25 cellular contexts compared by ENCODE assay signal in genomic region chr16:48332978-48333377, GRCh38. TPM values are rescaled to one million over a fixed set of nuclear protein-coding genes. Genes with fewer than 3 reads are reported as not detected.
DNase-seq lines count a peak whose midpoint lies in the region; ATAC-seq, FAIRE-seq and TF ChIP-seq lines count a peak whose summit lies in the region.
"Had no signal": no experiment of that assay in that cellular context is flagged by ENCODE, and none has a peak within 500 bp of the region (broad histone marks: within the 10 kb centered on the region; RNA-seq: fewer than 3 reads in every experiment).

No MANE protein-coding gene starts in this region.

- H2AK9ac ChIP-seq in IMR-90 (replicated peaks; ENCODE audit: low read depth, low read length, poor library complexity) = no peak overlapping the region

- no peak for FAIRE-seq in HepG2 (lab: Jason Lieb, UNC)
- FAIRE-seq: A204.1, GM12878, GM12892, GM18507 had no signal

- H3K4me3 ChIP-seq in IMR-90 (ENCODE audit: insufficient read depth, low read depth, low read length) = no peak overlapping the region
- no peak overlapping the region for H3K4me3 ChIP-seq in HepG2 (replicated peaks in 1 of 3; ENCODE audit: insufficient read depth in 1 of 3, low read depth in 2 of 3, low read length in 3 of 3)
- H3K4me3 ChIP-seq: BLaER1, GM12878 had no signal

- BruUV-seq in IMR-90 (replicated peaks; lab: Mats Ljungman, UMichigan) (no TSS peak), HepG2 (replicated peaks; lab: Mats Ljungman, UMichigan) (no TSS peak)

- no peak for TF ChIP-seq CTCF in IMR-90 (conservative IDR thresholded peaks at IDR 0.05; ENCODE audit: low read depth, low read length)
- no peak for TF ChIP-seq CTCF in HepG2 (CRISPR knock-in tag; IDR thresholded peaks at IDR 0.05)

- H3K79me2 ChIP-seq in HepG2 (ENCODE audit: insufficient read depth, low read length) = no peaks in the 10 kb centered on the region

- H2BK120ac ChIP-seq in IMR-90 (ENCODE audit: low read depth, low read length) = no peak overlapping the region

- H4K20me1 ChIP-seq in IMR-90 (ENCODE audit: insufficient read depth, low read length) (no peaks in the 10 kb centered on the region), HepG2 (ENCODE audit: insufficient read depth, low read length) (no peaks in the 10 kb centered on the region)

- H3K56ac ChIP-seq in IMR-90 (ENCODE audit: extremely low read depth, insufficient read depth, low read length) = no peak overlapping the region

- H2BK15ac ChIP-seq in IMR-90 (ENCODE audit: low read depth, low read length) = no peak overlapping the region

- H2BK5ac ChIP-seq in IMR-90 (ENCODE audit: low read depth, low read length, poor library complexity, severe bottlenecking) = no peak overlapping the region

- H4K8ac ChIP-seq in IMR-90 (ENCODE audit: low read depth in 2 of 2, low read length in 2 of 2) = no peak overlapping the region

- no peak for ATAC-seq in IMR-90 (ENCODE audit: low read depth)
- ATAC-seq in HepG2 = no peak
- no peak for ATAC-seq in sciatic nerve
- no peak for ATAC-seq in GM21717 (IDR thresholded peaks at IDR 0.05; ENCODE audit: unreplicated experiment)
- ATAC-seq: GM12878 had no signal

- H3K79me1 ChIP-seq in IMR-90 (ENCODE audit: low read depth in 1 of 2, low read length in 2 of 2) = peaks cover 27 to 44% of the 10 kb centered on the region in 2 experiments

- H3K9me3 ChIP-seq in IMR-90 (ENCODE audit: control insufficient read depth, insufficient read depth, low read length) (no peaks in the 10 kb centered on the region), HepG2 (ENCODE audit: low read length) (no peaks in the 10 kb centered on the region)
- H3K9me3 ChIP-seq: BE2C, BLaER1 had no signal

- no peak overlapping the region for H2BK20ac ChIP-seq in IMR-90 (ENCODE audit: low read depth, low read length)

- no peak overlapping the region for H3K14ac ChIP-seq in IMR-90 (replicated peaks; ENCODE audit: low read depth, low read length)

- peaks cover 8% of the 10 kb centered on the region for H3K36me3 ChIP-seq in IMR-90 (ENCODE audit: control insufficient read depth, insufficient read depth, low read length)
- peaks cover 10 to 55% of the 10 kb centered on the region in 2 experiments for H3K36me3 ChIP-seq in HepG2 (replicated peaks in 1 of 2; ENCODE audit: control insufficient read depth in 1 of 2, insufficient read depth in 2 of 2, low read length in 2 of 2)

- H3K27ac ChIP-seq in IMR-90 (ENCODE audit: insufficient read depth, low read length) (no peak overlapping the region), HepG2 (ENCODE audit: extremely low read length, insufficient read depth, low read length) (no peak overlapping the region)
- H3K27ac ChIP-seq: BLaER1 had no signal

- no peak overlapping the region for H4K91ac ChIP-seq in IMR-90 (ENCODE audit: insufficient read depth, low read depth, low read length)

- H3K23ac ChIP-seq in IMR-90 (ENCODE audit: low read depth, low read length) = no peak overlapping the region

- no peak for TF ChIP-seq RAD21 in IMR-90 (IDR thresholded peaks at IDR 0.05; ENCODE audit: low read length)
- no peak for TF ChIP-seq RAD21 in HepG2 (CRISPR knock-in tag; IDR thresholded peaks at IDR 0.05)

- H2AFZ ChIP-seq in IMR-90 (replicated peaks; ENCODE audit: low read length, poor library complexity) = no peak overlapping the region
- no peak overlapping the region for H2AFZ ChIP-seq in HepG2 (ENCODE audit: low read length)

- H4K5ac ChIP-seq in IMR-90 (ENCODE audit: low read depth, low read length) = no peak overlapping the region

- H3K4ac ChIP-seq in IMR-90 (ENCODE audit: low read depth, low read length) = no peak overlapping the region

- TF ChIP-seq POLR2A in IMR-90 (IDR thresholded peaks at IDR 0.05; ENCODE audit: low read depth, low read length) (no peak), HepG2 (IDR thresholded peaks at IDR 0.05; ENCODE audit: insufficient read depth in 1 of 2, low read depth in 2 of 2, low read length in 2 of 2) (no peak)

- POLR2A ChIA-PET in IMR-90 (lab: Charles Lee; ENCODE audit: unreplicated experiment) (no interaction called here), HepG2 (lab: Yijun Ruan, JAX) (no interaction called here)

- intact Hi-C loops in IMR-90 (cut with micrococcal nuclease) = no loop called here
- intact Hi-C loops in HepG2 (cut with micrococcal nuclease; ENCODE audit: unreplicated experiment) = no loop called here
- intact Hi-C loops in sciatic nerve (cut with DNase I) = no loop called here

- CTCF ChIA-PET in IMR-90 (lab: Yijun Ruan, JAX) = no interaction called here
- CTCF ChIA-PET in HepG2 (lab: Yijun Ruan, JAX; ENCODE audit: low intra/inter-chr PET ratio, low total read pairs) = no interaction called here

- in situ Hi-C loops in IMR-90 (cut with MboI; ENCODE audit: low sequenced_read_pairs) (no loop called here), HepG2 (cut with HindIII; ENCODE audit: extremely low pct_ligation_motif_present, low pct_unique_long_range_greater_than_20kb) (no loop called here)

- peaks cover 16% of the 10 kb centered on the region for H3K4me1 ChIP-seq in IMR-90 (ENCODE audit: control insufficient read depth, insufficient read depth, low read length)
- H3K4me1 ChIP-seq in HepG2 (ENCODE audit: insufficient read depth, low read length) = peaks cover 8% of the 10 kb centered on the region; the same call in 1 of the 2 replicates
- H3K4me1 ChIP-seq: BE2C, BLaER1 had no signal

- no peak overlapping the region for H3K18ac ChIP-seq in IMR-90 (ENCODE audit: low read depth, low read length)

- H3K27me3 ChIP-seq in IMR-90 (ENCODE audit: control insufficient read depth, insufficient read depth, low read length) (no peaks in the 10 kb centered on the region), HepG2 (ENCODE audit: control insufficient read depth in 1 of 2, insufficient read depth in 2 of 2, low read length in 2 of 2) (no peaks in the 10 kb centered on the region)
- H3K27me3 ChIP-seq: BE2C, BLaER1 had no signal

- no peak overlapping the region for H3K4me2 ChIP-seq in IMR-90 (ENCODE audit: low read depth, low read length)
- no peak overlapping the region for H3K4me2 ChIP-seq in HepG2 (ENCODE audit: low read depth, low read length)
- H3K4me2 ChIP-seq: BLaER1 had no signal

- TF ChIP-seq EP300 in HepG2 (IDR thresholded peaks at IDR 0.05; ENCODE audit: low read depth in 2 of 2, low read length in 2 of 2) = no peak
- TF ChIP-seq EP300 in HepG2 (CRISPR knock-in tag; IDR thresholded peaks at IDR 0.05; ENCODE audit: borderline replicate concordance) = no peak

- H2AK5ac ChIP-seq in IMR-90 (ENCODE audit: low read depth, low read length) = no peak overlapping the region

- no CpG with 5 or more reads among the region's 5 CpGs for WGBS in IMR-90 (ENCODE audit: extremely low coverage in 2 of 2, insufficient read length in 1 of 2), 2 experiments
- WGBS in HepG2 (ENCODE audit: low lambda C conversion rate) = 95% methylated on average over 5 of the region's 5 CpGs

- DNase-seq in IMR-90 (no peak), HepG2 (ENCODE audit: low spot score) (no peak), sciatic nerve (ENCODE audit: low spot score) (no peak), NCI-H1048 (lab: John Stamatoyannopoulos, UW) (no peak)
- DNase-seq: 8988T; ACHN; BE2C; C1 segment of cervical spinal cord; CD4-positive, alpha-beta memory T cell; CD4-positive, CD25-positive, alpha-beta regulatory T cell; CD8-positive, alpha-beta memory T cell; COR-L47; DMS 273 treated with DMSO at 0.1 percent for 48 hours; DMS153; DMS53; DMS79; DND-41; EL; GDM1 had no signal

- no peak overlapping the region for H3K9ac ChIP-seq in IMR-90 (ENCODE audit: low read depth, low read length)
- H3K9ac ChIP-seq in HepG2 (ENCODE audit: insufficient read depth, low read depth, low read length) = no peak overlapping the region
- H3K9ac ChIP-seq: BLaER1 had no signal

- dilution Hi-C loops in IMR-90 (cut with HindIII; ENCODE audit: low sequenced_read_pairs, unreplicated experiment) = no loop called here

- H3K9me1 ChIP-seq in IMR-90 (ENCODE audit: insufficient read depth, low read length) = peaks cover 4% of the 10 kb centered on the region; the same call in 1 of the 2 replicates

TF ChIP-seq in IMR-90, 13 proteins besides CTCF, POLR2A, EP300 and RAD21 (continues in another document):
- TF ChIP-seq CEBPB (IDR thresholded peaks at IDR 0.05; ENCODE audit: low read depth, low read length) (peak; percentile 78), MAFK (IDR thresholded peaks at IDR 0.05; ENCODE audit: low read depth, low read length) (no peak), FOS (IDR thresholded peaks at IDR 0.05; ENCODE audit: low read depth, low read length) (no peak)

RNA-seq across cellular contexts. Expression of gene SIAH1, which starts 52.2 kb away (rescaled TPM):
- total RNA-seq in IMR-90 (2012; rRNA removed) (16.9 and 17.7 TPM in 2 replicates), HepG2 (2016; rRNA removed; fragmentation: Illumina TruSeq; extraction: Trizol) (27.9 and 28.6 TPM in 2 replicates), sciatic nerve (37.2 TPM)
- polyA plus RNA-seq in IMR-90 (2012; rRNA removed) (8.8 and 10.3 TPM in 2 replicates), HepG2 (2011; rRNA removed) (15.4 and 16.0 TPM in 2 replicates)
- polyA plus RNA-seq in IMR-90 (2012; cell fraction: cytosol; rRNA removed) = 6.3 and 10.9 TPM in 2 replicates
- polyA plus RNA-seq in IMR-90 (2012; cell fraction: nucleus; rRNA removed; ENCODE audit: low replicate concordance) = 8.6 and 22.7 TPM in 2 replicates
- total RNA-seq in HepG2 (2016; cell fraction: cytosol; rRNA removed; fragmentation: Illumina TruSeq; extraction: Trizol; ENCODE audit: low read depth) = 12.9 and 14.7 TPM in 2 replicates
- total RNA-seq in HepG2 (2016; cell fraction: insoluble cytoplasmic fraction; rRNA removed; fragmentation: Illumina TruSeq; extraction: Trizol) = 27.3 TPM in 2 replicates
- total RNA-seq in HepG2 (2016; cell fraction: membrane; rRNA removed; fragmentation: Illumina TruSeq; extraction: Trizol) = 34.8 and 35.5 TPM in 2 replicates
- total RNA-seq in HepG2 (2016; cell fraction: nucleus; rRNA removed; fragmentation: Illumina TruSeq; extraction: Trizol) = 31.3 and 31.4 TPM in 2 replicates
- 12.9 and 14.9 TPM in 2 replicates for polyA plus RNA-seq in HepG2 (2011; cell fraction: cytosol; rRNA removed)
- polyA plus RNA-seq in HepG2 (2011; cell fraction: nucleus; rRNA removed) = 15.0 and 21.0 TPM in 2 replicates
- polyA plus RNA-seq in HepG2 (2012) = 22.2 and 25.1 TPM in 2 replicates
- polyA plus RNA-seq in HepG2 (2016; cell fraction: cytosol; fragmentation: Illumina TruSeq; extraction: Trizol; ENCODE audit: low read depth) = 7.5 TPM in 2 replicates
- polyA plus RNA-seq in HepG2 (2016; cell fraction: insoluble cytoplasmic fraction; fragmentation: Illumina TruSeq; extraction: Trizol; ENCODE audit: low read depth) = 29.2 and 30.6 TPM in 2 replicates
- 18.6 and 19.2 TPM in 2 replicates for polyA plus RNA-seq in HepG2 (2016; cell fraction: membrane; fragmentation: Illumina TruSeq; extraction: Trizol; ENCODE audit: low read depth)
- 36.1 and 41.1 TPM in 2 replicates for polyA plus RNA-seq in HepG2 (2016; cell fraction: nucleus; fragmentation: Illumina TruSeq; extraction: Trizol; ENCODE audit: insufficient read depth, low read depth)
- 34.2 and 46.5 TPM in 2 replicates for polyA minus RNA-seq in HepG2 (2011; rRNA and poly(A)+ RNA removed; ENCODE audit: low replicate concordance)
- polyA minus RNA-seq in HepG2 (2011; cell fraction: cytosol; rRNA and poly(A)+ RNA removed) = 16.2 and 16.6 TPM in 2 replicates
- 47.6 and 57.8 TPM in 2 replicates for polyA minus RNA-seq in HepG2 (2011; cell fraction: nucleus; rRNA and poly(A)+ RNA removed)
